In genomic region chr6:27288136-27289044, GRCh38 we compare ENCODE assay signal across 1 cellular context.
TF ChIP-seq lines count a peak whose summit lies in the region.

No MANE protein-coding gene starts in this region.

TF ChIP-seq in K562, 482 proteins besides CTCF, POLR2A, EP300 and RAD21 (continued from another document and continues in another):
- TF ChIP-seq GMEB1 (CRISPR knock-in tag; IDR thresholded peaks at IDR 0.05) (no peak), NRF1 (conservative IDR thresholded peaks at IDR 0.05 in 1 of 2, IDR thresholded peaks at IDR 0.05 in 1 of 2) (0 out of 4 replicates have a peak, but pooled peaks of 1 of the 2 experiments have one; percentile 18), STAT5A (IDR thresholded peaks at IDR 0.05; ENCODE audit: borderline replicate concordance, low read length) (no peak), PHF8 (IDR thresholded peaks at IDR 0.05; ENCODE audit: borderline replicate concordance, low read length) (peak; percentile 30; the same call in 1 of the 2 replicates), NUFIP1 (IDR thresholded peaks at IDR 0.05; ENCODE audit: partially characterized antibody) (no peak), ZFPM2 (CRISPR knock-in tag; IDR thresholded peaks at IDR 0.05) (no peak), SMARCE1 (IDR thresholded peaks at IDR 0.05) (peak; percentile 23; the same call in 1 of the 2 replicates), ZNF146 (CRISPR knock-in tag; IDR thresholded peaks at IDR 0.05; ENCODE audit: unreplicated experiment) (no peak), E2F6 (IDR thresholded peaks at IDR 0.05; ENCODE audit: borderline replicate concordance in 1 of 2, extremely low read depth in 1 of 2, insufficient read depth in 1 of 2, insufficient read length in 1 of 2, low read depth in 1 of 2, low read length in 1 of 2, poor library complexity in 1 of 2, severe bottlenecking in 1 of 2) (no peak), AFF4 (CRISPR knock-in tag; IDR thresholded peaks at IDR 0.05) (no peak), CREB3L1 (IDR thresholded peaks at IDR 0.05; ENCODE audit: borderline replicate concordance, low read depth) (no peak), GATA2 (CRISPR knock-in tag; IDR thresholded peaks at IDR 0.05) (0 out of 2 replicates have a peak, but pooled peaks have one; percentile 12), TSC22D4 (tag; IDR thresholded peaks at IDR 0.05) (no peak), NFRKB (IDR thresholded peaks at IDR 0.05; ENCODE audit: low read depth) (peak; percentile 34; the same call in 1 of the 2 replicates), CAMTA2 (CRISPR knock-in tag; conservative IDR thresholded peaks at IDR 0.05) (no peak), HDAC2 (IDR thresholded peaks at IDR 0.05) (no peak; the same call in 1 of the 2 replicates), ILF3 (IDR thresholded peaks at IDR 0.05; ENCODE audit: borderline replicate concordance) (no peak), MGA (IDR thresholded peaks at IDR 0.05) (no peak), CBX1 (IDR thresholded peaks at IDR 0.05; ENCODE audit: low read depth) (no peak), RBM34 (IDR thresholded peaks at IDR 0.05; ENCODE audit: borderline replicate concordance, insufficient read depth, low read length) (no peak), TAF1 (IDR thresholded peaks at IDR 0.05; ENCODE audit: control insufficient read depth, extremely low read depth, insufficient read depth, low read length, severe bottlenecking) (peak; percentile 19), KDM1A (IDR thresholded peaks at IDR 0.05) (peak; percentile 54 to 60; a peak in 3 of 4 replicates), MEIS2 (IDR thresholded peaks at IDR 0.05; ENCODE audit: partially characterized antibody) (no peak), SMC3 (conservative IDR thresholded peaks at IDR 0.05; ENCODE audit: insufficient read depth, low read depth, low read length) (no peak), TRIM24 (IDR thresholded peaks at IDR 0.05) (peak in 1 of 2 experiments; percentile 32; a peak in 2 of 4 replicates), DNMT1 (IDR thresholded peaks at IDR 0.05) (no peak), ARID3B (CRISPR knock-in tag; IDR thresholded peaks at IDR 0.05; ENCODE audit: borderline replicate concordance) (no peak), ZNF785 (CRISPR knock-in tag; IDR thresholded peaks at IDR 0.05) (no peak), LCOR (CRISPR knock-in tag; IDR thresholded peaks at IDR 0.05) (peak; percentile 17; the same call in 1 of the 2 replicates), PYGO2 (tag; IDR thresholded peaks at IDR 0.05) (no peak), ARID1B (IDR thresholded peaks at IDR 0.05) (peak; percentile 28), CC2D1A (IDR thresholded peaks at IDR 0.05) (0 out of 2 replicates have a peak, but pooled peaks have one; percentile 20), ZNF436 (CRISPR knock-in tag; IDR thresholded peaks at IDR 0.05) (no peak), ELF4 (CRISPR knock-in tag; IDR thresholded peaks at IDR 0.05) (no peak), NELFE (IDR thresholded peaks at IDR 0.05; ENCODE audit: insufficient read depth, insufficient read length) (no peak), SNAPC5 (CRISPR knock-in tag; IDR thresholded peaks at IDR 0.05) (no peak), MTA3 (IDR thresholded peaks at IDR 0.05; ENCODE audit: borderline replicate concordance) (no peak), RNF219 (CRISPR knock-in tag; IDR thresholded peaks at IDR 0.05) (no peak)
